30 cellular contexts compared by ENCODE assay signal in genomic region chr17:80829166-80829813, GRCh38.
DNase-seq lines count a peak whose midpoint lies in the region; ATAC-seq and TF ChIP-seq lines count a peak whose summit lies in the region.
"Had no signal": no experiment of that assay in that cellular context is flagged by ENCODE, and none has a peak within 500 bp of the region (broad histone marks: within the 10 kb centered on the region; RNA-seq: fewer than 3 reads in every experiment).

No MANE protein-coding gene starts in this region.

- H3K4me3 ChIP-seq in BE2C (ENCODE audit: low read depth, low read length): no peak overlapping the region
- H3K4me3 ChIP-seq: esophagus squamous epithelium, gastrocnemius medialis, left ventricle myocardium inferior, psoas muscle, thoracic aorta had no signal

- no peak for ATAC-seq in stimulated activated naive CD8-positive, alpha-beta T cell treated with anti-CD3 and anti-CD28 coated beads, Interleukin-15, Interleukin-2, amounts not matched to agents 100 U/mL and 50 U/mL, for 24 hours
- ATAC-seq: effector memory CD8-positive, alpha-beta T cell; gastrocnemius medialis; HCT116; psoas muscle; stimulated activated naive B cell treated with anti-CD40 and anti-IgM and Interleukin-4, amounts not matched to agents 10 μg/mL and 1 μg/mL and 100 μg/mL, for 72 hours had no signal

- TF ChIP-seq CTCF in endothelial cell (IDR thresholded peaks at IDR 0.05; ENCODE audit: unreplicated experiment) (no peak), BE2C (IDR thresholded peaks at IDR 0.05; ENCODE audit: low read depth, low read length) (no peak)

- peaks cover 47% of the 10 kb centered on the region for H3K4me1 Mint-ChIP-seq in T-helper 2 cell treated with Interferon-gamma antibody and Interleukin-4, amounts not matched to agents 5 μg/mL and 100 μg/mL, for 36 hours (ENCODE audit: low read depth)
- H3K4me1 Mint-ChIP-seq in stimulated activated naive CD8-positive, alpha-beta T cell treated with anti-CD3 and anti-CD28 coated beads, Interleukin-15, Interleukin-2, amounts not matched to agents 100 ng/mL and 50 ng/mL, for 24 hours (ENCODE audit: low read depth): peaks cover 51% of the 10 kb centered on the region
- H3K4me1 Mint-ChIP-seq in endothelial cell (ENCODE audit: unreplicated experiment): peaks cover 7% of the 10 kb centered on the region

- DNase-seq in T-helper 2 cell treated with Interferon-gamma antibody and Interleukin-4, amounts not matched to agents 5 μg/mL and 100 μg/mL, for 36 hours (ENCODE audit: low spot score): no peak
- DNase-seq in T-helper 2 cell (no peak), endothelial cell (ENCODE audit: low spot score) (no peak), cerebellar nuclear complex (lab: John Stamatoyannopoulos, UW) (no peak), BE2C (no peak), DMS53 treated with DMSO at 0.1 percent for 48 hours (lab: John Stamatoyannopoulos, UW; ENCODE audit: unreplicated experiment) (no peak)
- DNase-seq in stimulated activated naive CD8-positive, alpha-beta T cell treated with anti-CD3 and anti-CD28 coated beads, Interleukin-15, Interleukin-2, amounts not matched to agents 100 U/mL and 50 U/mL, for 24 hours: no peak
- DNase-seq: 8988T; activated gamma-delta T cell; anterior cingulate cortex; CD4-positive, CD25-positive, alpha-beta regulatory T cell; cortex of kidney; effector memory CD8-positive, alpha-beta T cell; esophagus squamous epithelium; KBM-7; left ventricle myocardium inferior; MM.1S; naive B cell; NCI-H2029; NCI-H524 treated with DMSO at 0.1 percent for 48 hours; NK-92 treated with Interleukin-12 subunit alpha and Interleukin-12 subunit beta, amount 100 ng/mL, for 24 hours; occipital lobe; SHP77 treated with DMSO at 0.1 percent for 48 hours; stimulated activated naive B cell treated with anti-CD40 and anti-IgM and Interleukin-4, amounts not matched to agents 10 μg/mL and 1 μg/mL and 100 μg/mL, for 72 hours had no signal

- no peaks in the 10 kb centered on the region for H3K9me3 Mint-ChIP-seq in T-helper 2 cell treated with Interferon-gamma antibody and Interleukin-4, amounts not matched to agents 5 μg/mL and 100 μg/mL, for 36 hours
- no peaks in the 10 kb centered on the region for H3K9me3 Mint-ChIP-seq in stimulated activated naive CD8-positive, alpha-beta T cell treated with anti-CD3 and anti-CD28 coated beads, Interleukin-15, Interleukin-2, amounts not matched to agents 100 ng/mL and 50 ng/mL, for 24 hours
- H3K9me3 Mint-ChIP-seq in endothelial cell (ENCODE audit: unreplicated experiment): no peaks in the 10 kb centered on the region
- H3K9me3 Mint-ChIP-seq: CD4-positive, CD25-positive, alpha-beta regulatory T cell; effector memory CD8-positive, alpha-beta T cell; mesothelial cell of epicardium; naive B cell; stimulated activated naive B cell treated with anti-CD40 and anti-IgM and Interleukin-4, amounts not matched to agents 10 μg/mL and 1 μg/mL and 100 μg/mL, for 72 hours had no signal

- no peaks in the 10 kb centered on the region for H3K27me3 Mint-ChIP-seq in T-helper 2 cell treated with Interferon-gamma antibody and Interleukin-4, amounts not matched to agents 5 μg/mL and 100 μg/mL, for 36 hours (ENCODE audit: low read depth)
- no peaks in the 10 kb centered on the region for H3K27me3 Mint-ChIP-seq in stimulated activated naive CD8-positive, alpha-beta T cell treated with anti-CD3 and anti-CD28 coated beads, Interleukin-15, Interleukin-2, amounts not matched to agents 100 ng/mL and 50 ng/mL, for 24 hours
- H3K27me3 Mint-ChIP-seq in endothelial cell (ENCODE audit: unreplicated experiment): peaks cover 2% of the 10 kb centered on the region
- H3K27me3 Mint-ChIP-seq: CD4-positive, CD25-positive, alpha-beta regulatory T cell; effector memory CD8-positive, alpha-beta T cell; naive B cell; stimulated activated naive B cell treated with anti-CD40 and anti-IgM and Interleukin-4, amounts not matched to agents 10 μg/mL and 1 μg/mL and 100 μg/mL, for 72 hours had no signal

- peaks cover 35% of the 10 kb centered on the region for H3K4me1 ChIP-seq in BE2C

- no peak overlapping the region for H3K4me3 Mint-ChIP-seq in T-helper 2 cell treated with Interferon-gamma antibody and Interleukin-4, amounts not matched to agents 5 μg/mL and 100 μg/mL, for 36 hours
- H3K4me3 Mint-ChIP-seq in stimulated activated naive CD8-positive, alpha-beta T cell treated with anti-CD3 and anti-CD28 coated beads, Interleukin-15, Interleukin-2, amounts not matched to agents 100 ng/mL and 50 ng/mL, for 24 hours: no peak overlapping the region
- H3K4me3 Mint-ChIP-seq in endothelial cell (ENCODE audit: unreplicated experiment): peak overlapping the region; percentile 31
- H3K4me3 Mint-ChIP-seq: mesothelial cell of epicardium; stimulated activated naive B cell treated with anti-CD40 and anti-IgM and Interleukin-4, amounts not matched to agents 10 μg/mL and 1 μg/mL and 100 μg/mL, for 72 hours had no signal

- peaks cover 35% of the 10 kb centered on the region for H3K36me3 Mint-ChIP-seq in T-helper 2 cell treated with Interferon-gamma antibody and Interleukin-4, amounts not matched to agents 5 μg/mL and 100 μg/mL, for 36 hours (ENCODE audit: low read depth)
- H3K36me3 Mint-ChIP-seq in stimulated activated naive CD8-positive, alpha-beta T cell treated with anti-CD3 and anti-CD28 coated beads, Interleukin-15, Interleukin-2, amounts not matched to agents 100 ng/mL and 50 ng/mL, for 24 hours (ENCODE audit: low read depth): peaks cover 32% of the 10 kb centered on the region
- H3K36me3 Mint-ChIP-seq in endothelial cell (ENCODE audit: low read depth, unreplicated experiment): no peaks in the 10 kb centered on the region
- H3K36me3 Mint-ChIP-seq: naive B cell had no signal

- 0 out of 2 replicates have a peak, but pooled peaks cover 3% of the 10 kb centered on the region for H3K36me3 ChIP-seq in BE2C
- H3K36me3 ChIP-seq: thoracic aorta had no signal

- H3K9me3 ChIP-seq in BE2C: no peaks in the 10 kb centered on the region
- H3K9me3 ChIP-seq: esophagus squamous epithelium, gastrocnemius medialis, left ventricle myocardium inferior, psoas muscle, thoracic aorta had no signal

- peak overlapping the region; percentile 77 for H3K27ac Mint-ChIP-seq in T-helper 2 cell treated with Interferon-gamma antibody and Interleukin-4, amounts not matched to agents 5 μg/mL and 100 μg/mL, for 36 hours
- H3K27ac Mint-ChIP-seq in stimulated activated naive CD8-positive, alpha-beta T cell treated with anti-CD3 and anti-CD28 coated beads, Interleukin-15, Interleukin-2, amounts not matched to agents 100 ng/mL and 50 ng/mL, for 24 hours: peak overlapping the region; percentile 51
- H3K27ac Mint-ChIP-seq in endothelial cell (ENCODE audit: unreplicated experiment): peak overlapping the region; percentile 52
- H3K27ac Mint-ChIP-seq: mesothelial cell of epicardium; stimulated activated naive B cell treated with anti-CD40 and anti-IgM and Interleukin-4, amounts not matched to agents 10 μg/mL and 1 μg/mL and 100 μg/mL, for 72 hours had no signal

- no peaks in the 10 kb centered on the region for H3K27me3 ChIP-seq in BE2C
- H3K27me3 ChIP-seq: esophagus squamous epithelium, gastrocnemius medialis had no signal
